15 cellular contexts compared by ENCODE assay signal in genomic region chr10:98967601-98968000, GRCh38.
"Had no signal": no experiment of that assay in that cellular context is flagged by ENCODE, and none has a peak within 500 bp of the region (broad histone marks: within the 10 kb centered on the region; RNA-seq: fewer than 3 reads in every experiment).

No MANE protein-coding gene starts in this region.

- H3K9me3 Mint-ChIP-seq: T-helper 1 cell treated with Interleukin-12 subunit alpha and Interleukin-12 subunit beta and Interleukin-4 antibody, amounts not matched to agents 30 μg/mL and 1 μg/mL, for 36 hours had no signal

- DNase-seq: activated CD4-positive, alpha-beta T cell treated with anti-CD3 and anti-CD28 coated beads, Interleukin-2, amount 50 U/mL, for 1 hour; activated naive CD4-positive, alpha-beta T cell treated with anti-CD3 and anti-CD28 coated beads, Interleukin-2, amount 50 U/mL, for 16 hours; activated T-cell treated with anti-CD3 and anti-CD28 coated beads for 4 hours; adrenal gland; islet precursor cell; nucleus accumbens; stimulated activated naive CD4-positive, alpha-beta T cell; substantia nigra had no signal

- H3K27ac ChIP-seq: adrenal gland, cardiac muscle cell, right atrium auricular region had no signal

- H3K36me3 Mint-ChIP-seq: memory B cell; natural killer cell treated with Interleukin-12 subunit alpha and Interleukin-12 subunit beta and Interleukin-15 and Interleukin-18, amount 100 ng/mL, for 72 hours had no signal

- H3K27me3 ChIP-seq: adrenal gland, cardiac muscle cell, right atrium auricular region had no signal

- H3K27ac Mint-ChIP-seq: activated T-helper 17 cell treated with anti-CD3 and anti-CD28 coated beads, Interleukin-2, amount 50 U/mL, for 72 hours; memory B cell; natural killer cell treated with Interleukin-12 subunit alpha and Interleukin-12 subunit beta and Interleukin-15 and Interleukin-18, amount 100 ng/mL, for 72 hours; T-helper 1 cell treated with Interleukin-12 subunit alpha and Interleukin-12 subunit beta and Interleukin-4 antibody, amounts not matched to agents 30 μg/mL and 1 μg/mL, for 36 hours had no signal

- H3K4me3 Mint-ChIP-seq: activated T-helper 17 cell treated with anti-CD3 and anti-CD28 coated beads, Interleukin-2, amount 50 U/mL, for 72 hours; memory B cell; natural killer cell treated with Interleukin-12 subunit alpha and Interleukin-12 subunit beta and Interleukin-15 and Interleukin-18, amount 100 ng/mL, for 72 hours; T-helper 1 cell treated with Interleukin-12 subunit alpha and Interleukin-12 subunit beta and Interleukin-4 antibody, amounts not matched to agents 30 μg/mL and 1 μg/mL, for 36 hours had no signal

- ATAC-seq: activated T-helper 17 cell treated with anti-CD3 and anti-CD28 coated beads, Interleukin-2, amount 50 U/mL, for 72 hours; left lobe of liver; natural killer cell treated with Interleukin-12 subunit alpha and Interleukin-12 subunit beta and Interleukin-15 and Interleukin-18, amount 100 ng/mL, for 72 hours had no signal

- H3K36me3 ChIP-seq: adrenal gland, cardiac muscle cell, right atrium auricular region had no signal

- H3K4me1 ChIP-seq: adrenal gland, right atrium auricular region had no signal

- H3K9me3 ChIP-seq: adrenal gland, right atrium auricular region had no signal

- H3K4me3 ChIP-seq: adrenal gland, cardiac muscle cell, right atrium auricular region had no signal

- H3K4me1 Mint-ChIP-seq: activated T-helper 17 cell treated with anti-CD3 and anti-CD28 coated beads, Interleukin-2, amount 50 U/mL, for 72 hours; memory B cell had no signal
